Comparison of ENCODE assay signal across 9 cellular contexts in the genomic region with DNA sequence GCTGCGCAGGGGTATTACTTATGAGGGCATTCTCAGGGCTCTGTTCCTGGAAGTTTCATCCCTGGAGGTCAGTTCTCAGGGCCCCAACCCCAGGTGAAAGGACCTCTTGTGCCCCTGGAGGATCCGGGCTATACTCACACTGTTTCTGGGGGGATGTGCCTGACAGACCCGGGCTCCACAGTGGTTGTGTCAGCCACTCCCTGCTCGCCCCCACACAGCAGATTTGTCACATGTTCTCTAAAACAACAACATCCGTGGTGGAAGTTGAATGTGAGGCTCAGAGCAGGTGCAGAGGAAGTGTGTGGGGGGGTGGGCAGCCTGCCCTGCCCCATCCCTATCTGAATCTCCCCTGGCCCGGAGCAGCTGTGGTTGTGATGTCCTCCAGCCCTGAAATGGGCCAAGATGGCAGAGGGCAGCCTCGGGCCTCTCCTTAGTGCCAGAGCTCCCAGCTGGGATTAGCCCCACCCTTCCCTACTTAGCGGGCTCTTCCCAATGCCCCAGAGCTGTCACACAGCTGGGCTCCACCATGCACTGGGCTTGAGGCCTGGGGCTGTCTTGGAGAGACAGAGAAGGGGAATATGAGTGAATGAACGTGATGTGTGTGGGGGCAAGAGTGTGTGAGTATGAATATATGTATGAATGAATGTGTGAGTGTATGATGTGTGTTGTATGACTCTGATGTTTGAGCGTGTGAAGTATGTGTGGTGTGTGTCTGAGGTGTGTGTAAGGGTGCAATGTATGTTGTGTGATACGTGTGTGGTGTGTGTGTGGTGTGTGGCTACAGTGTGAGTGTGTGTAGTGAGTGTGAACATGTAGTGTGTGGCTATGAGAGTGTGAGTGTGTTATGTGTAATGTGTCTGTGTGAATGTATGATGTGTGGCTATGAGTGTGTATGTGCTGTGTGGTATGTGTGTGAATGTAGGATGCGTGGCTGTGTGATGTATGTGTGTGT. TPM values are rescaled to one million over a fixed set of nuclear protein-coding genes. Genes with fewer than 3 reads are reported as not detected.
DNase-seq lines count a peak whose midpoint lies in the region; ATAC-seq lines count a peak whose summit lies in the region.
"Had no signal": no experiment of that assay in that cellular context is flagged by ENCODE, and none has a peak within 500 bp of the region (broad histone marks: within the 10 kb centered on the region; RNA-seq: fewer than 3 reads in every experiment).

No MANE protein-coding gene starts in this region.

- intact Hi-C loops in Right ventricle myocardium inferior (cut with DNase I) (loop anchor here (10.0 kb wide), 1 partner anchor 52 kb away; a partner anchor contains a TSS), Right ventricle myocardium superior (cut with DNase I) (no loop called here)

- CTCF ChIA-PET in activated CD8-positive, alpha-beta memory T cell treated with anti-CD3 and anti-CD28 coated beads, Interleukin-2, amount 10 ng/mL, durations not matched to agents 7 days and 5 days (lab: Charles Lee): interaction anchor here (1.0 to 3.8 kb wide), 7 partner anchors 8 to 197 kb away, joined by 3 to 63 read pairs (median 16); no protein-coding TSS in a partner anchor

- H3K36me3 Mint-ChIP-seq in activated CD8-positive, alpha-beta memory T cell treated with anti-CD3 and anti-CD28 coated beads, Interleukin-2, amount 10 ng/mL, durations not matched to agents 7 days and 5 days: peaks cover 9% of the 10 kb centered on the region

- ATAC-seq in Right ventricle myocardium inferior (peak; percentile 22), Right ventricle myocardium superior (ENCODE audit: poor library complexity) (no peak), HG03460 (IDR thresholded peaks at IDR 0.05; ENCODE audit: unreplicated experiment) (peak; percentile 55)
- peak; percentile 52 for ATAC-seq in activated CD8-positive, alpha-beta memory T cell treated with anti-CD3 and anti-CD28 coated beads, Interleukin-2, amount 10 ng/mL, durations not matched to agents 7 days and 5 days

- no peak for DNase-seq in Right ventricle myocardium inferior (ENCODE audit: missing footprints)
- no peak for DNase-seq in Right ventricle myocardium superior
- DNase-seq in activated CD8-positive, alpha-beta memory T cell treated with anti-CD3 and anti-CD28 coated beads, Interleukin-2, amount 10 ng/mL, durations not matched to agents 7 days and 5 days: peak; percentile 86
- DNase-seq in myocyte (ENCODE audit: low read depth): peak; percentile 46
- DNase-seq in NCI-H2107 treated with DMSO at 0.1 percent for 48 hours (lab: John Stamatoyannopoulos, UW; ENCODE audit: unreplicated experiment): no peak
- no peak for DNase-seq in kidney glomerular epithelial cell (lab: John Stamatoyannopoulos, UW)
- no peak for DNase-seq in NCI-H1092 treated with DMSO at 0.1 percent for 48 hours (lab: John Stamatoyannopoulos, UW)

- peaks cover 11% of the 10 kb centered on the region for H3K4me1 Mint-ChIP-seq in activated CD8-positive, alpha-beta memory T cell treated with anti-CD3 and anti-CD28 coated beads, Interleukin-2, amount 10 ng/mL, durations not matched to agents 7 days and 5 days

- H3K27me3 Mint-ChIP-seq in activated CD8-positive, alpha-beta memory T cell treated with anti-CD3 and anti-CD28 coated beads, Interleukin-2, amount 10 ng/mL, durations not matched to agents 7 days and 5 days: no peaks in the 10 kb centered on the region

- H3K27ac Mint-ChIP-seq in activated CD8-positive, alpha-beta memory T cell treated with anti-CD3 and anti-CD28 coated beads, Interleukin-2, amount 10 ng/mL, durations not matched to agents 7 days and 5 days: no peak overlapping the region

- no peak overlapping the region for H3K4me3 Mint-ChIP-seq in activated CD8-positive, alpha-beta memory T cell treated with anti-CD3 and anti-CD28 coated beads, Interleukin-2, amount 10 ng/mL, durations not matched to agents 7 days and 5 days

- H3K9me3 Mint-ChIP-seq in activated CD8-positive, alpha-beta memory T cell treated with anti-CD3 and anti-CD28 coated beads, Interleukin-2, amount 10 ng/mL, durations not matched to agents 7 days and 5 days (ENCODE audit: low read depth): no peaks in the 10 kb centered on the region

RNA-seq across cellular contexts. Expression of a gene that starts 1.5 kb away (rescaled TPM):
- 6.3 TPM for total RNA-seq in Right ventricle myocardium inferior
- 3.2 TPM for total RNA-seq in Right ventricle myocardium superior
- 10 to 100 TPM; 33.0 to 37.2 TPM for total RNA-seq in activated CD8-positive, alpha-beta memory T cell treated with anti-CD3 and anti-CD28 coated beads, Interleukin-2, amount 10 ng/mL, durations not matched to agents 7 days and 5 days
- not detected in 2 replicates for total RNA-seq in myocyte
- not detected for polyA plus RNA-seq in myocyte (2012)

RNA-seq across cellular contexts. Expression of a gene that starts 23.0 kb away (rescaled TPM):
- not detected for total RNA-seq in Right ventricle myocardium inferior
- total RNA-seq in Right ventricle myocardium superior: 0.13 TPM
- total RNA-seq in activated CD8-positive, alpha-beta memory T cell treated with anti-CD3 and anti-CD28 coated beads, Interleukin-2, amount 10 ng/mL, durations not matched to agents 7 days and 5 days: under 1 TPM; 0.06 to 0.07 TPM
- not detected in 2 replicates for total RNA-seq in myocyte
- polyA plus RNA-seq in myocyte (2012): not detected

RNA-seq across cellular contexts. Expression of a gene that starts 26.0 kb away (rescaled TPM):
- total RNA-seq in Right ventricle myocardium inferior: not detected
- not detected for total RNA-seq in Right ventricle myocardium superior
- not detected for total RNA-seq in activated CD8-positive, alpha-beta memory T cell treated with anti-CD3 and anti-CD28 coated beads, Interleukin-2, amount 10 ng/mL, durations not matched to agents 7 days and 5 days
- not detected in 2 replicates for total RNA-seq in myocyte
- polyA plus RNA-seq in myocyte (2012): not detected
- total RNA-seq: adrenal gland had no signal
- polyA plus RNA-seq: adrenal gland had no signal

RNA-seq across cellular contexts. Expression of a gene that starts 47.0 kb away (rescaled TPM):
- total RNA-seq in Right ventricle myocardium inferior (not detected), Right ventricle myocardium superior (not detected), myocyte (not detected in 2 replicates)
- total RNA-seq in activated CD8-positive, alpha-beta memory T cell treated with anti-CD3 and anti-CD28 coated beads, Interleukin-2, amount 10 ng/mL, durations not matched to agents 7 days and 5 days: not detected
- not detected for polyA plus RNA-seq in myocyte (2012)
- total RNA-seq: adrenal gland had no signal
- polyA plus RNA-seq: adrenal gland had no signal

RNA-seq across cellular contexts. Expression of a gene that starts 57.9 kb away (rescaled TPM):
- not detected for total RNA-seq in Right ventricle myocardium inferior
- not detected for total RNA-seq in Right ventricle myocardium superior
- total RNA-seq in activated CD8-positive, alpha-beta memory T cell treated with anti-CD3 and anti-CD28 coated beads, Interleukin-2, amount 10 ng/mL, durations not matched to agents 7 days and 5 days: not detected
- not detected in 2 replicates for total RNA-seq in myocyte
- polyA plus RNA-seq in myocyte (2012): not detected

Comparison
In these comparisons a context has a peak if more than half of its experiments do, and no peak if none do; other contexts are left out.
1. DNase-seq: peak in activated CD8-positive, alpha-beta memory T cell treated with anti-CD3 and anti-CD28 coated beads, Interleukin-2, amount 10 ng/mL, durations not matched to agents 7 days and 5 days (single experiment) and myocyte (single experiment); none in Right ventricle myocardium inferior (single experiment), Right ventricle myocardium superior (single experiment), NCI-H2107 treated with DMSO at 0.1 percent for 48 hours (single experiment), kidney glomerular epithelial cell (single experiment) and NCI-H1092 treated with DMSO at 0.1 percent for 48 hours (single experiment).